Comparison of ENCODE assay signal across 8 cellular contexts in genomic region chr1:205325334-205325884, GRCh38. TPM values are rescaled to one million over a fixed set of nuclear protein-coding genes. Genes with fewer than 3 reads are reported as not detected.
A peak's percentile ranks its signal among the peaks of the same experiment; 100 is the strongest.
DNase-seq lines count a peak whose midpoint lies in the region; ATAC-seq, FAIRE-seq and TF ChIP-seq lines count a peak whose summit lies in the region.

No MANE protein-coding gene starts in this region.

- no peak for TF ChIP-seq EP300 in A549 (IDR thresholded peaks at IDR 0.05)

- TF ChIP-seq CTCF in A549 (IDR thresholded peaks at IDR 0.05) (peak; percentile 93), GM12865 (IDR thresholded peaks at IDR 0.05; ENCODE audit: insufficient read depth, low read depth, low read length, missing control alignments) (peak; percentile 81), bronchial epithelial cell (IDR thresholded peaks at IDR 0.05; ENCODE audit: insufficient read depth, low read length, severe bottlenecking) (peak; percentile 88)

- WGBS in A549 (ENCODE audit: missing lambda C conversion rate): 33% methylated on average over 6 of the region's 6 CpGs

- no peak for TF ChIP-seq POLR2A in A549 (IDR thresholded peaks at IDR 0.05; ENCODE audit: low read length)

- H3K27me3 ChIP-seq in bronchial epithelial cell (ENCODE audit: control insufficient read depth, insufficient read depth, low read length): peaks cover 8% of the 10 kb centered on the region

- H3K4me3 ChIP-seq in A549: no peak overlapping the region
- no peak overlapping the region for H3K4me3 ChIP-seq in GM12865 (ENCODE audit: low read depth, low read length)
- H3K4me3 ChIP-seq in bronchial epithelial cell (ENCODE audit: low read depth, low read length): no peak overlapping the region

- no peaks in the 10 kb centered on the region for H3K9me3 ChIP-seq in A549

- peak; percentile 97 to 100 for TF ChIP-seq RAD21 in A549 (conservative IDR thresholded peaks at IDR 0.05 in 1 of 2, IDR thresholded peaks at IDR 0.05 in 1 of 2)

- H3K27ac ChIP-seq in A549: peak overlapping the region; percentile 86 to 99

- peaks cover 22% of the 10 kb centered on the region for H3K4me1 ChIP-seq in A549

- H3K4me2 ChIP-seq in A549: peak overlapping the region; percentile 59

- DNase-seq in A549 (ENCODE audit: low read depth in 1 of 2, low spot score in 1 of 2): peak; percentile 87
- DNase-seq in GM12865 (ENCODE audit: low read depth): peak; percentile 69
- peak; percentile 57 for DNase-seq in NCI-H1694 (lab: John Stamatoyannopoulos, UW)
- peak; percentile 72 for DNase-seq in T1000 (lab: John Stamatoyannopoulos, UW)
- DNase-seq in bronchial epithelial cell (ENCODE audit: low read depth): peak; percentile 84
- peak; percentile 90 for DNase-seq in inferior parietal cortex (ENCODE audit: extremely low spot score)
- DNase-seq in stimulated activated CD4-positive, alpha-beta T cell treated with anti-CD3 and anti-CD28 coated beads, Interleukin-2, amount 100 ng/mL, for 24 hours: peak; percentile 38 to 63

- FAIRE-seq in A549 (lab: Jason Lieb, UNC) (no peak), bronchial epithelial cell (lab: Jason Lieb, UNC) (peak; percentile 43)

- peak; percentile 53 to 58 for ATAC-seq in A549
- no peak for ATAC-seq in HG02623 (IDR thresholded peaks at IDR 0.05; ENCODE audit: unreplicated experiment)

- CTCF ChIA-PET in A549 (lab: Yijun Ruan, JAX): interaction anchor here (0.6 to 89.2 kb wide), 34 partner anchors 0 to 518 kb away, joined by 3 to 3627 read pairs (median 4); partner anchors contain the start of genes KLHDC8A, NUAK2 and TMCC2

- no peaks in the 10 kb centered on the region for H3K36me3 ChIP-seq in bronchial epithelial cell (ENCODE audit: control insufficient read depth, insufficient read depth, low read length)

- POLR2A ChIA-PET in A549 (lab: Yijun Ruan, JAX): interaction anchor here (1.0 to 1.9 kb wide), 5 partner anchors 24 to 52 kb away, joined by 3 to 25 read pairs (median 7); no protein-coding TSS in a partner anchor

TF ChIP-seq in A549, 52 proteins besides CTCF, POLR2A, EP300 and RAD21:
- TF ChIP-seq HOXB13 (CRISPR knock-in tag; IDR thresholded peaks at IDR 0.05; ENCODE audit: low read depth) (no peak), USF2 (IDR thresholded peaks at IDR 0.05) (peak; percentile 39; the same call in 1 of the 2 replicates), HEYL (CRISPR knock-in tag; IDR thresholded peaks at IDR 0.05) (no peak), SMC3 (IDR thresholded peaks at IDR 0.05) (peak; percentile 98)

RNA-seq across cellular contexts. Expression of gene NUAK2, which starts 3.9 kb away (rescaled TPM):
- polyA plus RNA-seq in A549 (2011; rRNA removed) (22.6 and 29.7 TPM in 2 replicates), A549 (2017; fragmentation: RNase III; extraction: RNeasy Plus Mini Kit Qiagen cat#74134 plus additional on column Dnase treatment) (37.8 to 40.9 TPM (median 38.8 TPM) in 3 replicates)
- polyA plus RNA-seq in A549 (2012; cell fraction: cytosol; rRNA removed): 31.1 and 44.6 TPM in 2 replicates
- 58.5 and 70.7 TPM in 2 replicates for polyA plus RNA-seq in A549 (2012; cell fraction: nucleus; rRNA removed)
- polyA minus RNA-seq in A549 (2011; rRNA and poly(A)+ RNA removed): 34.3 and 54.4 TPM in 2 replicates
- total RNA-seq in bronchial epithelial cell: 3.9 and 9.9 TPM in 2 replicates

RNA-seq across cellular contexts. Expression of gene KLHDC8A, which starts 31.3 kb away (rescaled TPM):
- polyA plus RNA-seq in A549 (2011; rRNA removed) (0.37 and 0.40 TPM in 2 replicates), A549 (2017; fragmentation: RNase III; extraction: RNeasy Plus Mini Kit Qiagen cat#74134 plus additional on column Dnase treatment) (0.32 to 0.51 TPM (median 0.34 TPM) in 3 replicates)
- polyA plus RNA-seq in A549 (2012; cell fraction: cytosol; rRNA removed): 0.33 and 0.67 TPM in 2 replicates
- polyA plus RNA-seq in A549 (2012; cell fraction: nucleus; rRNA removed): 0.26 and 0.55 TPM in 2 replicates
- 1.8 and 1.9 TPM in 2 replicates for polyA minus RNA-seq in A549 (2011; rRNA and poly(A)+ RNA removed)
- not detected in 2 replicates for total RNA-seq in bronchial epithelial cell
